ENCODE assay signal across 11 cellular contexts in genomic region chr20:49591217-49591865, GRCh38.
DNase-seq lines count a peak whose midpoint lies in the region; ATAC-seq lines count a peak whose summit lies in the region.
"Had no signal": no experiment of that assay in that cellular context is flagged by ENCODE, and none has a peak within 500 bp of the region (broad histone marks: within the 10 kb centered on the region; RNA-seq: fewer than 3 reads in every experiment).

No MANE protein-coding gene starts in this region.

- H3K36me3 ChIP-seq in muscle layer of duodenum (ENCODE audit: control insufficient read depth in 1 of 2, insufficient read depth in 2 of 2, low read length in 2 of 2): no peaks in the 10 kb centered on the region
- H3K36me3 ChIP-seq: Peyer's patch had no signal

- DNase-seq in stimulated activated CD4-positive, alpha-beta T cell treated with anti-CD3 and anti-CD28 coated beads, Interleukin-4, amount 100 ng/mL, for 24 hours: peak; percentile 47
- no peak for DNase-seq in stimulated activated CD4-positive, alpha-beta T cell treated with anti-CD3 and anti-CD28 coated beads, Interleukin-4, amount 100 ng/mL, for 1 hour
- DNase-seq in dedifferentiated amniotic fluid mesenchymal stem cell (ENCODE audit: extremely low spot score): peak; percentile 83
- no peak for DNase-seq in NCI-H82 treated with DMSO at 0.1 percent for 48 hours (lab: John Stamatoyannopoulos, UW; ENCODE audit: unreplicated experiment)
- DNase-seq: NCI-H1105 treated with DMSO at 0.1 percent for 48 hours, Peyer's patch had no signal

- no peak overlapping the region for H3K4me3 ChIP-seq in muscle layer of duodenum (ENCODE audit: low read depth in 1 of 2, low read length in 2 of 2)
- H3K4me3 ChIP-seq: Peyer's patch had no signal

- H3K27me3 ChIP-seq in muscle layer of duodenum (ENCODE audit: low read depth, low read length): no peaks in the 10 kb centered on the region
- H3K27me3 ChIP-seq: Peyer's patch had no signal

- peak overlapping the region; percentile 74 for H3K27ac ChIP-seq in muscle layer of duodenum (ENCODE audit: low read length)

- H3K9me3 ChIP-seq in muscle layer of duodenum (ENCODE audit: control insufficient read depth in 1 of 2, low read length in 2 of 2): no peaks in the 10 kb centered on the region
- H3K9me3 ChIP-seq: Peyer's patch had no signal

- ATAC-seq in GM21360 (IDR thresholded peaks at IDR 0.05; ENCODE audit: unreplicated experiment) (no peak), HG02798 (IDR thresholded peaks at IDR 0.05; ENCODE audit: poor library complexity, unreplicated experiment) (no peak), HG03432 (IDR thresholded peaks at IDR 0.05; ENCODE audit: unreplicated experiment) (no peak)
- ATAC-seq: sciatic nerve had no signal

- H3K4me1 ChIP-seq in muscle layer of duodenum (ENCODE audit: control insufficient read depth in 1 of 2, insufficient read depth in 2 of 2, low read length in 2 of 2): no peaks in the 10 kb centered on the region

Comparison
In these comparisons a context has a peak if more than half of its experiments do, and no peak if none do; other contexts are left out.
1. DNase-seq: peak in stimulated activated CD4-positive, alpha-beta T cell treated with anti-CD3 and anti-CD28 coated beads, Interleukin-4, amount 100 ng/mL, for 24 hours (single experiment) and dedifferentiated amniotic fluid mesenchymal stem cell (single experiment); none in stimulated activated CD4-positive, alpha-beta T cell treated with anti-CD3 and anti-CD28 coated beads, Interleukin-4, amount 100 ng/mL, for 1 hour (single experiment) and NCI-H82 treated with DMSO at 0.1 percent for 48 hours (single experiment).